ENCODE assay signal across 18 cellular contexts in genomic region chr2:173193925-173194324, GRCh38.
A peak's percentile ranks its signal among the peaks of the same experiment; 100 is the strongest.
DNase-seq lines count a peak whose midpoint lies in the region; ATAC-seq and TF ChIP-seq lines count a peak whose summit lies in the region.
"Had no signal": no experiment of that assay in that cellular context is flagged by ENCODE, and none has a peak within 500 bp of the region (broad histone marks: within the 10 kb centered on the region; RNA-seq: fewer than 3 reads in every experiment).

No MANE protein-coding gene starts in this region.

- TF ChIP-seq CTCF in H9 (conservative IDR thresholded peaks at IDR 0.05) (no peak), WTC11 (IDR thresholded peaks at IDR 0.05) (no peak), progenitor cell of endocrine pancreas (IDR thresholded peaks at IDR 0.05; ENCODE audit: unreplicated experiment) (no peak)

- no peak overlapping the region for H2BK120ac ChIP-seq in H9 (ENCODE audit: low read depth, low read length, poor library complexity, severe bottlenecking)

- no peaks in the 10 kb centered on the region for H3K36me3 Mint-ChIP-seq in H9 (ENCODE audit: insufficient read depth in 1 of 3, low read depth in 3 of 3)
- no peaks in the 10 kb centered on the region for H3K36me3 Mint-ChIP-seq in WTC11
- peaks cover under 1% of the 10 kb centered on the region for H3K36me3 Mint-ChIP-seq in T-helper 2 cell treated with Interferon-gamma antibody and Interleukin-4, amounts not matched to agents 5 μg/mL and 100 μg/mL, for 36 hours (ENCODE audit: low read depth)
- peaks cover 5% of the 10 kb centered on the region for H3K36me3 Mint-ChIP-seq in progenitor cell of endocrine pancreas (ENCODE audit: insufficient read depth)
- H3K36me3 Mint-ChIP-seq: activated naive CD4-positive, alpha-beta T cell treated with anti-CD3 and anti-CD28 coated beads, Interleukin-2, amount 50 U/mL, for 72 hours had no signal

- H4K20me1 ChIP-seq in H9 (ENCODE audit: control insufficient read depth, insufficient read depth, insufficient read length), result no peaks in the 10 kb centered on the region

- no peaks in the 10 kb centered on the region for H3K9me3 ChIP-seq in H9 (ENCODE audit: control insufficient read depth, low read depth, low read length)
- H3K9me3 ChIP-seq: prostate gland had no signal

- no peak overlapping the region for H2BK20ac ChIP-seq in H9 (ENCODE audit: low read depth, low read length, poor library complexity, severe bottlenecking)

- DNase-seq in H9 (no peak), WTC11 (ENCODE audit: low spot score) (no peak), fibroblast of gingiva (ENCODE audit: low read depth) (peak; percentile 48), renal cortical epithelial cell (ENCODE audit: low read depth) (peak; percentile 69), NCI-H345 (lab: John Stamatoyannopoulos, UW) (no peak), progenitor cell of endocrine pancreas (ENCODE audit: low spot score, unreplicated experiment) (no peak)
- DNase-seq in T-helper 2 cell treated with Interferon-gamma antibody and Interleukin-4, amounts not matched to agents 5 μg/mL and 100 μg/mL, for 36 hours (ENCODE audit: low spot score), result no peak
- DNase-seq: activated CD4-positive, alpha-beta T cell treated with anti-CD3 and anti-CD28 coated beads, Interleukin-2, amount 50 U/mL, for 1 hour; Kasumi-1; naive B cell; NCI-H187 treated with DMSO at 0.1 percent for 48 hours; NCI-H510A treated with DMSO at 0.1 percent for 48 hours; substantia nigra had no signal

- H3K14ac ChIP-seq in H9 (ENCODE audit: insufficient read depth, low read length), result no peak overlapping the region

- no peak overlapping the region for H3K18ac ChIP-seq in H9 (ENCODE audit: insufficient read length, low read depth, low read length)

- no peaks in the 10 kb centered on the region for H3K79me2 ChIP-seq in H9 (ENCODE audit: insufficient read depth, low read length)

- no peak overlapping the region for H2BK15ac ChIP-seq in H9 (ENCODE audit: low read depth, low read length)

- no peak overlapping the region for H3K4me3 Mint-ChIP-seq in H9
- H3K4me3 Mint-ChIP-seq in WTC11, result no peak overlapping the region; the same call in 1 of the 2 replicates
- no peak overlapping the region for H3K4me3 Mint-ChIP-seq in T-helper 2 cell treated with Interferon-gamma antibody and Interleukin-4, amounts not matched to agents 5 μg/mL and 100 μg/mL, for 36 hours
- H3K4me3 Mint-ChIP-seq in progenitor cell of endocrine pancreas (ENCODE audit: low read depth), result no peak overlapping the region
- H3K4me3 Mint-ChIP-seq: B cell, naive B cell had no signal

- H3K79me1 ChIP-seq in H9 (ENCODE audit: insufficient read depth, low read depth, low read length, poor library complexity, severe bottlenecking), result no peaks in the 10 kb centered on the region

- H3K27ac ChIP-seq in H9 (ENCODE audit: insufficient read length, low read depth, low read length), result no peak overlapping the region
- H3K27ac ChIP-seq: prostate gland had no signal

- no peak overlapping the region for H3K23ac ChIP-seq in H9 (ENCODE audit: insufficient read length, low read depth, low read length)

- no peak overlapping the region for H4K5ac ChIP-seq in H9 (ENCODE audit: insufficient read length, low read depth, low read length)

- H3K27ac Mint-ChIP-seq in H9 (peak overlapping the region in 2 of 3 experiments; percentile 34 to 64; a peak in 4 of 7 replicates), WTC11 (peak overlapping the region; percentile 85), progenitor cell of endocrine pancreas (no peak overlapping the region)
- no peak overlapping the region for H3K27ac Mint-ChIP-seq in T-helper 2 cell treated with Interferon-gamma antibody and Interleukin-4, amounts not matched to agents 5 μg/mL and 100 μg/mL, for 36 hours
- H3K27ac Mint-ChIP-seq: activated naive CD4-positive, alpha-beta T cell treated with anti-CD3 and anti-CD28 coated beads, Interleukin-2, amount 50 U/mL, for 72 hours; B cell; naive B cell had no signal

- H3T11ph ChIP-seq in H9 (ENCODE audit: low read length), result peak overlapping the region; percentile 92

- H3K23me2 ChIP-seq in H9 (ENCODE audit: insufficient read length, low read depth, low read length, poor library complexity, severe bottlenecking), result no peaks in the 10 kb centered on the region

- H2AK5ac ChIP-seq in H9 (ENCODE audit: insufficient read length, low read length), result no peak overlapping the region

- H3K4me1 ChIP-seq in H9 (ENCODE audit: insufficient read depth, low read length), result peaks cover 30% of the 10 kb centered on the region; the same call in 1 of the 2 replicates
- H3K4me1 ChIP-seq: prostate gland had no signal

- H3K27me3 ChIP-seq in H9 (ENCODE audit: insufficient read depth, low read length), result no peaks in the 10 kb centered on the region

- no peak overlapping the region for H2BK5ac ChIP-seq in H9 (ENCODE audit: insufficient read length, low read length)

- CTCF ChIA-PET in WTC11 (lab: Charles Lee), result interaction anchor here (0.7 to 1.0 kb wide), 2 partner anchors 11 to 166 kb away, joined by 3 read pairs; no protein-coding TSS in a partner anchor

- H3K56ac ChIP-seq in H9 (ENCODE audit: insufficient read length, low read depth, low read length), result no peak overlapping the region

- no peak overlapping the region for H2BK12ac ChIP-seq in H9 (ENCODE audit: insufficient read length, low read depth, low read length)

- no peak overlapping the region for H3K4me2 ChIP-seq in H9 (ENCODE audit: insufficient read depth, insufficient read length, low read length)

- no peak overlapping the region for H4K91ac ChIP-seq in H9 (ENCODE audit: insufficient read length, low read depth, low read length)

- H3K27me3 Mint-ChIP-seq in H9 (ENCODE audit: low read depth) (no peaks in the 10 kb centered on the region), WTC11 (ENCODE audit: low read depth) (no peaks in the 10 kb centered on the region), progenitor cell of endocrine pancreas (no peaks in the 10 kb centered on the region)
- H3K27me3 Mint-ChIP-seq in T-helper 2 cell treated with Interferon-gamma antibody and Interleukin-4, amounts not matched to agents 5 μg/mL and 100 μg/mL, for 36 hours (ENCODE audit: low read depth), result peaks cover 10% of the 10 kb centered on the region
- H3K27me3 Mint-ChIP-seq: B cell, naive B cell had no signal

- H3K9ac ChIP-seq in H9 (ENCODE audit: extremely low read depth, insufficient read length, low read length), result no peak overlapping the region

- ATAC-seq in WTC11 (no peak), GM19397 (IDR thresholded peaks at IDR 0.05; ENCODE audit: unreplicated experiment) (no peak)
- ATAC-seq: activated naive CD4-positive, alpha-beta T cell treated with anti-CD3 and anti-CD28 coated beads, Interleukin-2, amount 50 U/mL, for 72 hours; left lobe of liver had no signal

- H2AFZ ChIP-seq in H9 (ENCODE audit: low read length), result no peak overlapping the region

- H4K8ac ChIP-seq in H9 (replicated peaks; ENCODE audit: insufficient read length, low read depth, low read length), result no peak overlapping the region

- H3K9me3 Mint-ChIP-seq in H9, result no peaks in the 10 kb centered on the region
- H3K9me3 Mint-ChIP-seq in WTC11, result no peaks in the 10 kb centered on the region
- no peaks in the 10 kb centered on the region for H3K9me3 Mint-ChIP-seq in T-helper 2 cell treated with Interferon-gamma antibody and Interleukin-4, amounts not matched to agents 5 μg/mL and 100 μg/mL, for 36 hours
- H3K9me3 Mint-ChIP-seq in progenitor cell of endocrine pancreas (ENCODE audit: low read depth), result no peaks in the 10 kb centered on the region
- H3K9me3 Mint-ChIP-seq: activated naive CD4-positive, alpha-beta T cell treated with anti-CD3 and anti-CD28 coated beads, Interleukin-2, amount 50 U/mL, for 72 hours; naive B cell had no signal

- H3K4me1 Mint-ChIP-seq in H9 (peaks cover 60 to 64% of the 10 kb centered on the region in 2 experiments), WTC11 (peaks cover 95% of the 10 kb centered on the region), progenitor cell of endocrine pancreas (ENCODE audit: low read depth) (peaks cover 15% of the 10 kb centered on the region)
- H3K4me1 Mint-ChIP-seq in T-helper 2 cell treated with Interferon-gamma antibody and Interleukin-4, amounts not matched to agents 5 μg/mL and 100 μg/mL, for 36 hours (ENCODE audit: low read depth), result no peaks in the 10 kb centered on the region
- H3K4me1 Mint-ChIP-seq: B cell, naive B cell had no signal

- POLR2A ChIA-PET in WTC11 (lab: Charles Lee), result no interaction called here

- H3K4ac ChIP-seq in H9 (ENCODE audit: low read depth, low read length), result no peak overlapping the region

- WGBS in H9 (ENCODE audit: extremely low coverage, insufficient read length, low lambda C conversion rate), result no CpG with 5 or more reads among the region's 1 CpG

TF ChIP-seq in WTC11, 78 proteins besides CTCF, POLR2A, EP300 and RAD21:
- TF ChIP-seq HMGA2 (CRISPR knock-in tag; IDR thresholded peaks at IDR 0.05) (no peak), NFE2L1 (CRISPR knock-in tag; IDR thresholded peaks at IDR 0.05) (no peak), ZNF317 (CRISPR knock-in tag; IDR thresholded peaks at IDR 0.05; ENCODE audit: borderline replicate concordance, low read depth) (no peak)

Comparison
In these comparisons a context has a peak if more than half of its experiments do, and no peak if none do; other contexts are left out.
1. DNase-seq: peak in fibroblast of gingiva (single experiment) and renal cortical epithelial cell (single experiment); none in H9 (single experiment), WTC11 (single experiment), T-helper 2 cell treated with Interferon-gamma antibody and Interleukin-4, amounts not matched to agents 5 μg/mL and 100 μg/mL, for 36 hours (single experiment), NCI-H345 (single experiment) and progenitor cell of endocrine pancreas (single experiment).
2. H3K27ac Mint-ChIP-seq: peak in H9 (2 of 3) and WTC11 (single experiment); none in T-helper 2 cell treated with Interferon-gamma antibody and Interleukin-4, amounts not matched to agents 5 μg/mL and 100 μg/mL, for 36 hours (single experiment) and progenitor cell of endocrine pancreas (single experiment).